Comparison of ENCODE assay signal across 8 cellular contexts in genomic region chr9:131274674-131275331, GRCh38. TPM values are rescaled to one million over a fixed set of nuclear protein-coding genes. Genes with fewer than 3 reads are reported as not detected.
DNase-seq lines count a peak whose midpoint lies in the region; ATAC-seq, FAIRE-seq and TF ChIP-seq lines count a peak whose summit lies in the region.

No MANE protein-coding gene starts in this region.

- H3K36me3 ChIP-seq in H1 (ENCODE audit: control insufficient read depth in 2 of 4, insufficient read depth in 4 of 4, low read length in 3 of 4) = no peaks in the 10 kb centered on the region
- no peaks in the 10 kb centered on the region for H3K36me3 ChIP-seq in ovary

- no peak overlapping the region for H2BK5ac ChIP-seq in H1 (ENCODE audit: low read depth, low read length)

- H3K4ac ChIP-seq in H1 (replicated peaks; ENCODE audit: insufficient read length, low read depth, low read length) = no peak overlapping the region

- H4K5ac ChIP-seq in H1 (ENCODE audit: insufficient read length, low read depth, low read length) = no peak overlapping the region

- H2BK120ac ChIP-seq in H1 (replicated peaks; ENCODE audit: low read depth, low read length) = no peak overlapping the region

- peak overlapping the region; percentile 75 for H3K4me3 ChIP-seq in GM12864 (ENCODE audit: low read depth, low read length)
- H3K4me3 ChIP-seq in H1 (ENCODE audit: extremely low read depth in 1 of 4, insufficient read depth in 2 of 4, low read depth in 3 of 4, low read length in 4 of 4) = no peak overlapping the region
- H3K4me3 ChIP-seq in ovary = peak overlapping the region; percentile 13

- H3K56ac ChIP-seq in H1 (replicated peaks; ENCODE audit: insufficient read length, low read depth, low read length) = no peak overlapping the region

- no peak for DNase-seq in GM12864 (ENCODE audit: low read depth)
- DNase-seq in NOMO-1 treated with DMSO at 0.1 percent for 48 hours (lab: John Stamatoyannopoulos, UW; ENCODE audit: unreplicated experiment) = peak; percentile 25
- no peak for DNase-seq in H1 (ENCODE audit: low read depth in 1 of 2, low spot score in 2 of 2)
- no peak for DNase-seq in ovary
- no peak for DNase-seq in NCI-H146 (lab: John Stamatoyannopoulos, UW)
- DNase-seq in AG08396 (ENCODE audit: low spot score) = no peak
- no peak for DNase-seq in omental fat pad (ENCODE audit: low spot score)

- WGBS in H1 (ENCODE audit: extremely low coverage in 1 of 2, insufficient coverage in 1 of 2, insufficient read length in 1 of 2, insufficient replicate concordance in 2 of 2, low coverage in 1 of 2, low lambda C conversion rate in 2 of 2, missing lambda C conversion rate in 1 of 2), 2 experiments = 90% methylated on average over 17 of the region's 18 CpGs; no CpG with 5 or more reads in 1 of the 2 experiments
- WGBS in ovary, 3 donors = 64 to 87% (median 82%) methylated on average over 18 of the region's 18 CpGs

- POLR2A ChIA-PET in H1 (lab: Charles Lee; ENCODE audit: partially characterized antibody) = interaction anchor here (0.6 to 1.4 kb wide), 2 partner anchors 36 to 58 kb away, joined by 3 read pairs; no protein-coding TSS in a partner anchor

- H3K79me1 ChIP-seq in H1 (ENCODE audit: low read depth, low read length) = no peaks in the 10 kb centered on the region

- H3K14ac ChIP-seq in H1 (ENCODE audit: insufficient read length) = no peak overlapping the region

- H3K9me3 ChIP-seq in H1 (ENCODE audit: insufficient read depth in 2 of 2, low read depth in 1 of 2, low read length in 1 of 2) = no peaks in the 10 kb centered on the region
- no peaks in the 10 kb centered on the region for H3K9me3 ChIP-seq in ovary

- no peak overlapping the region for H3K9ac ChIP-seq in H1 (replicated peaks in 1 of 4; ENCODE audit: extremely low read depth in 1 of 4, low read depth in 3 of 4, low read length in 3 of 4)

- H2AFZ ChIP-seq in H1 (ENCODE audit: low read length) = no peak overlapping the region

- intact Hi-C loops in ovary (cut with DNase I) = no loop called here

- TF ChIP-seq CTCF in GM12864 (IDR thresholded peaks at IDR 0.05; ENCODE audit: low read depth, low read length, missing control alignments) (no peak), H1 (IDR thresholded peaks at IDR 0.05; ENCODE audit: control extremely low read depth in 1 of 3, insufficient read depth in 1 of 3, low read depth in 1 of 3, low read length in 3 of 3) (no peak), ovary (IDR thresholded peaks at IDR 0.05) (no peak), omental fat pad (IDR thresholded peaks at IDR 0.05) (no peak)

- ATAC-seq in omental fat pad (ENCODE audit: low FRiP score) (no peak), GM21717 (IDR thresholded peaks at IDR 0.05; ENCODE audit: unreplicated experiment) (no peak)

- H3K23me2 ChIP-seq in H1 (ENCODE audit: low read depth, low read length) = peaks cover 2% of the 10 kb centered on the region; the same call in 1 of the 2 replicates

- no peak overlapping the region for H3K4me2 ChIP-seq in H1 (ENCODE audit: insufficient read depth in 1 of 2, low read depth in 2 of 2, low read length in 2 of 2)

- CTCF ChIA-PET in H1 (lab: Charles Lee; ENCODE audit: partially characterized antibody) = interaction anchor here (0.7 to 2.3 kb wide), 15 partner anchors 8 to 1095 kb away, joined by 3 to 14 read pairs (median 4); partner anchors contain the start of gene PLPP7

- TF ChIP-seq RAD21 in H1 (IDR thresholded peaks at IDR 0.05 in 1 of 2, conservative IDR thresholded peaks at IDR 0.05 in 1 of 2; ENCODE audit: low read depth in 2 of 2, low read length in 2 of 2) = no peak

- no peak overlapping the region; the same call in 1 of the 2 replicates for H2AK5ac ChIP-seq in H1 (ENCODE audit: low read depth, low read length)

- no peak overlapping the region for H4K8ac ChIP-seq in H1 (ENCODE audit: extremely low read depth, insufficient read depth, low read length)

- no peak for TF ChIP-seq EP300 in H1 (IDR thresholded peaks at IDR 0.05; ENCODE audit: borderline replicate concordance in 1 of 2, low read depth in 2 of 2, low read length in 2 of 2)
- TF ChIP-seq EP300 in ovary (IDR thresholded peaks at IDR 0.05) = no peak

- H3K27ac ChIP-seq in H1 (ENCODE audit: low read depth, low read length) (no peak overlapping the region), ovary (peak overlapping the region in 1 of 2 donors; percentile 31)

- H4K20me1 ChIP-seq in H1 (replicated peaks in 1 of 2; ENCODE audit: control insufficient read depth in 1 of 2, insufficient read depth in 2 of 2, low read length in 2 of 2) = no peaks in the 10 kb centered on the region

- H3K79me2 ChIP-seq in H1 (ENCODE audit: control insufficient read depth in 1 of 2, insufficient read depth in 2 of 2, low read length in 2 of 2) = no peaks in the 10 kb centered on the region

- no peak overlapping the region for H2BK15ac ChIP-seq in H1 (ENCODE audit: low read length)

- H3K18ac ChIP-seq in H1 (ENCODE audit: extremely low read depth, low read length) = no peak overlapping the region

- H2BK20ac ChIP-seq in H1 (ENCODE audit: low read length) = no peak overlapping the region

- no peak overlapping the region for H2BK12ac ChIP-seq in H1 (ENCODE audit: low read depth, low read length)

- H4K91ac ChIP-seq in H1 (replicated peaks; ENCODE audit: insufficient read length, low read length) = no peak overlapping the region

- TF ChIP-seq POLR2A in H1 (IDR thresholded peaks at IDR 0.05; ENCODE audit: control extremely low read depth in 1 of 2, low read depth in 2 of 2, low read length in 2 of 2) = no peak
- no peak for TF ChIP-seq POLR2A in ovary (IDR thresholded peaks at IDR 0.05)

- H3K27me3 ChIP-seq in H1 (replicated peaks in 1 of 4; ENCODE audit: control insufficient read depth in 3 of 4, extremely low read depth in 1 of 4, insufficient read depth in 3 of 4, low read length in 3 of 4) = peaks cover 2 to 20% (median 13%) of the 10 kb centered on the region in 4 experiments; a peak in 6 of 7 replicates
- H3K27me3 ChIP-seq in ovary = no peaks in the 10 kb centered on the region

- H3K4me1 ChIP-seq in H1 (replicated peaks in 1 of 4; ENCODE audit: control insufficient read depth in 3 of 4, insufficient read depth in 4 of 4, low read length in 3 of 4) = peaks cover 0 to 20% (median 13%) of the 10 kb centered on the region in 4 experiments; a peak in 5 of 7 replicates
- no peaks in the 10 kb centered on the region for H3K4me1 ChIP-seq in ovary (ENCODE audit: insufficient read depth)

- FAIRE-seq in H1 (lab: Jason Lieb, UNC) = no peak

- no peak overlapping the region for H3K23ac ChIP-seq in H1 (ENCODE audit: insufficient read length)

TF ChIP-seq in H1, 55 proteins besides CTCF, POLR2A, EP300 and RAD21:
- TF ChIP-seq KDM4A (IDR thresholded peaks at IDR 0.05; ENCODE audit: low read depth, low read length, severe bottlenecking) (no peak), ATF3 (IDR thresholded peaks at IDR 0.05; ENCODE audit: insufficient read depth, low read depth, low read length) (0 out of 2 replicates have a peak, but pooled peaks have one; percentile 1)

RNA-seq across cellular contexts. Expression of gene FAM78A, which starts 1.5 kb away (rescaled TPM):
- 3.1 and 3.5 TPM in 2 replicates for total RNA-seq in H1 (2021; fragmentation: NEBNext Ultra II Directional; extraction: Animal tissue kit (Norgen Biotek cat#: 25700))
- polyA plus RNA-seq in H1 (2011; rRNA removed) (3.1 and 4.1 TPM in 2 replicates), ovary (1 to 10 TPM; 3.5 to 9.4 TPM)
- polyA plus RNA-seq in H1 (2011; cell fraction: cytosol; rRNA removed) = 2.5 TPM
- 5.1 TPM for polyA plus RNA-seq in H1 (2011; cell fraction: nucleus; rRNA removed)
- polyA plus RNA-seq in H1 (2012, experiment 1 of 2) = 2.3 to 3.0 TPM (median 2.9 TPM) in 4 replicates
- polyA plus RNA-seq in H1 (2012, experiment 2 of 2) = 3.0 TPM
- polyA plus RNA-seq in H1 (2013, experiment 1 of 2) = 1.2 TPM
- 1.4 TPM for polyA plus RNA-seq in H1 (2013, experiment 2 of 2)
- polyA minus RNA-seq in H1 (2011; rRNA and poly(A)+ RNA removed) = 3.0 and 3.1 TPM in 2 replicates
- 2.4 TPM for polyA minus RNA-seq in H1 (2011; cell fraction: cytosol; rRNA and poly(A)+ RNA removed)
- 1.7 TPM for polyA minus RNA-seq in H1 (2011; cell fraction: nucleus; rRNA and poly(A)+ RNA removed)
- total RNA-seq in ovary (1 to 10 TPM in 5 of 7 donors, under 1 TPM in 2; 0.60 to 2.9 (median 1.6) TPM), omental fat pad (1 to 10 TPM; 1.9 to 9.9 (median 5.5) TPM)

RNA-seq across cellular contexts. Expression of gene PLPP7, which starts 14.7 kb away (rescaled TPM):
- 3.4 TPM in 2 replicates for total RNA-seq in H1 (2021; fragmentation: NEBNext Ultra II Directional; extraction: Animal tissue kit (Norgen Biotek cat#: 25700))
- polyA plus RNA-seq in H1 (2011; rRNA removed) = 3.9 and 5.0 TPM in 2 replicates
- 4.2 TPM for polyA plus RNA-seq in H1 (2011; cell fraction: cytosol; rRNA removed)
- polyA plus RNA-seq in H1 (2011; cell fraction: nucleus; rRNA removed) = 3.9 TPM
- 2.0 to 3.0 TPM (median 2.6 TPM) in 4 replicates for polyA plus RNA-seq in H1 (2012, experiment 1 of 2)
- polyA plus RNA-seq in H1 (2012, experiment 2 of 2) = 4.4 TPM
- polyA plus RNA-seq in H1 (2013, experiment 1 of 2) = 1.6 TPM
- 1.5 TPM for polyA plus RNA-seq in H1 (2013, experiment 2 of 2)
- 2.3 TPM in 2 replicates for polyA minus RNA-seq in H1 (2011; rRNA and poly(A)+ RNA removed)
- 3.4 TPM for polyA minus RNA-seq in H1 (2011; cell fraction: cytosol; rRNA and poly(A)+ RNA removed)
- polyA minus RNA-seq in H1 (2011; cell fraction: nucleus; rRNA and poly(A)+ RNA removed) = 4.0 TPM
- 10 to 100 TPM in 4 of 7 donors, 1 to 10 TPM in 3; 7.6 to 12.0 (median 11.0) TPM for total RNA-seq in ovary
- polyA plus RNA-seq in ovary = 10 to 100 TPM in 1 of 2 donors, 1 to 10 TPM in 1; 3.6 to 11.8 TPM
- 10 to 100 TPM in 1 of 4 donors, 1 to 10 TPM in 3; 3.8 to 14.0 (median 6.5) TPM for total RNA-seq in omental fat pad

Comparison
In these comparisons a context has a peak if more than half of its experiments do, and no peak if none do; other contexts are left out.
1. H3K4me3 ChIP-seq: peak in GM12864 (single experiment) and ovary (single experiment); none in H1 (0 of 4).